24 cellular contexts compared by ENCODE assay signal in genomic region chr1:170355267-170355801, GRCh38.
"Had no signal": no experiment of that assay in that cellular context is flagged by ENCODE, and none has a peak within 500 bp of the region (broad histone marks: within the 10 kb centered on the region; RNA-seq: fewer than 3 reads in every experiment).

No MANE protein-coding gene starts in this region.

- ATAC-seq: effector memory CD8-positive, alpha-beta T cell; left lobe of liver; lower lobe of right lung; natural killer cell treated with Interleukin-12 subunit alpha and Interleukin-12 subunit beta and Interleukin-15 and Interleukin-18, amount 100 ng/mL, for 72 hours; pancreas; sciatic nerve had no signal

- H3K9me3 ChIP-seq: pancreas, prostate gland, stomach, thoracic aorta, transverse colon had no signal

- H3K36me3 Mint-ChIP-seq: memory B cell, mesothelial cell of epicardium had no signal

- DNase-seq: cerebellar nuclear complex; effector memory CD8-positive, alpha-beta T cell; foreskin melanocyte; head of caudate nucleus; hypothalamus; lower lobe of right lung; occipital lobe; pancreas; stimulated activated CD4-positive, alpha-beta T cell treated with anti-CD3 and anti-CD28 coated beads, Interleukin-12 subunit alpha, Interleukin-12 subunit beta, amount 100 ng/mL, for 4 hours; stimulated activated naive CD4-positive, alpha-beta T cell; stomach; substantia nigra; transverse colon had no signal

- H3K4me3 Mint-ChIP-seq: dendritic cell treated with granulocyte-macrophage colony-stimulating factor and Interleukin-4, amounts not matched to agents 40 ng/mL and 50 ng/mL, for 4 days; effector memory CD8-positive, alpha-beta T cell; memory B cell; mesothelial cell of epicardium; natural killer cell treated with Interleukin-12 subunit alpha and Interleukin-12 subunit beta and Interleukin-15 and Interleukin-18, amount 100 ng/mL, for 72 hours had no signal

- H3K27ac ChIP-seq: epithelial cell of prostate, esophagus muscularis mucosa, lower lobe of right lung, pancreas, prostate gland, skin epidermis, stomach, transverse colon had no signal

- H3K4me1 ChIP-seq: lower lobe of right lung, prostate gland, stomach, transverse colon had no signal

- H3K4me3 ChIP-seq: esophagus muscularis mucosa, lower lobe of right lung, pancreas, prostate gland, skin epidermis, stomach, thoracic aorta, transverse colon had no signal

- H3K9me3 Mint-ChIP-seq: natural killer cell treated with Interleukin-12 subunit alpha and Interleukin-12 subunit beta and Interleukin-15 and Interleukin-18, amount 100 ng/mL, for 72 hours had no signal

- H3K27me3 Mint-ChIP-seq: dendritic cell treated with granulocyte-macrophage colony-stimulating factor and Interleukin-4, amounts not matched to agents 40 ng/mL and 50 ng/mL, for 4 days had no signal

- H3K4me1 Mint-ChIP-seq: memory B cell, mesothelial cell of epicardium had no signal

- H3K27ac Mint-ChIP-seq: dendritic cell treated with granulocyte-macrophage colony-stimulating factor and Interleukin-4, amounts not matched to agents 40 ng/mL and 50 ng/mL, for 4 days; effector memory CD8-positive, alpha-beta T cell; memory B cell; mesothelial cell of epicardium; natural killer cell treated with Interleukin-12 subunit alpha and Interleukin-12 subunit beta and Interleukin-15 and Interleukin-18, amount 100 ng/mL, for 72 hours had no signal

- H3K27me3 ChIP-seq: esophagus muscularis mucosa, pancreas, stomach, transverse colon had no signal

- H3K36me3 ChIP-seq: esophagus muscularis mucosa, lower lobe of right lung, pancreas, prostate gland, stomach, thoracic aorta, transverse colon had no signal
